In the genomic region with DNA sequence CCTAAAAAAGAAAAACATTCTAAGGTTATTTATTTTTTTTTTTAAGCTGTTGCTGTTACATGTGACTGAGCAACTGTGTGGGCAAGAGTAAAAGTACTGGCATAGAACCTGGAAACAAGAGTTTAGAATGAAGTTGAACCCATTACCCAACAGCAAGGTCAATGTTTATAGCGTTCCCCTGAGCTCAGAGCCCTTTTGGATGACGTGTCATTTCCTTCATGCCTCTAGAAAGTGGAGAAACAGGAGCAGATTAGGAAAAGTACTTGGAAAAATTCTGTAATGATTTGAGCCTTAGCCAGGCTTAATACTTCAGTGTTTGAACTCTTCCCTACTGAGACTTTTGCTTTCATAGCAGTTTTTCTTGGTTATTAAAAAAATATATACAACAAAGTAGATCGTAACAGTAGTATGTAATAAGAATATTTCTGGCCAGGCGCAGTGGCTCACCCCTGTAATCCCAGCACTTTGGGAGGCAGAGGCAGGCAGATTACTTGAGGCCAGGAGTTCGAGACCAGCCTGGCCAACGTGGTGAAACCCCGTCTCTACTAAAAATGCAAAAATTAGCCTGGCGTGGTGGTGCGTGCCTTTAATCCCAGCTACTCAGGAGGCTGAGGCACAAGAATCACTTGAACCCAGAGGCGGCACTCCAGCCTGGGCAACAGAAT, we compare ENCODE assay signal across 8 cellular contexts. TPM values are rescaled to one million over a fixed set of nuclear protein-coding genes. Genes with fewer than 3 reads are reported as not detected.
A peak's percentile ranks its signal among the peaks of the same experiment; 100 is the strongest.
DNase-seq lines count a peak whose midpoint lies in the region; FAIRE-seq and TF ChIP-seq lines count a peak whose summit lies in the region.
"Not testable (repeated sequence)": the region's sequence is repeated elsewhere in the genome, so short reads cannot be mapped to it uniquely, and the experiment has no call there.

No MANE protein-coding gene starts in this region.

- not testable (repeated sequence) for H3K4me3 Mint-ChIP-seq in endodermal cell

- whole genome bisulfite sequencing in adrenal gland, 4 donors, result 67 to 76% (median 70%) methylated on average over 10 of the region's 10 CpGs
- WGBS in endodermal cell (ENCODE audit: insufficient coverage in 1 of 2, insufficient read length in 1 of 2), 2 experiments, result 86 to 95% methylated on average over 8 to 10 of the region's 10 CpGs
- WGBS in lower leg skin, 2 donors, result 69 to 74% methylated on average over 10 of the region's 10 CpGs
- WGBS in transverse colon (ENCODE audit: low coverage in 1 of 2), 2 donors, result 74% methylated on average over 10 of the region's 10 CpGs

- not testable (repeated sequence) for H3K36me3 ChIP-seq in adrenal gland (replicated peaks in 1 of 2); endodermal cell (ENCODE audit: control insufficient read depth, insufficient read depth, low read length); rectal smooth muscle tissue (ENCODE audit: control insufficient read depth, insufficient read depth, low read length); transverse colon

- FAIRE-seq in HTR-8/SVneo (lab: Jason Lieb, UNC), result not testable (repeated sequence)

- peaks cover 18 to 23% of the 10 kb centered on the region in 2 donors for H3K4me1 ChIP-seq in adrenal gland (replicated peaks in 1 of 2)
- H3K4me1 ChIP-seq in endodermal cell (ENCODE audit: control insufficient read depth, insufficient read depth, low read length); rectal smooth muscle tissue (ENCODE audit: control insufficient read depth, insufficient read depth, low read length): not testable (repeated sequence)
- H3K4me1 ChIP-seq in transverse colon, result peaks cover 4 to 31% (median 8%) of the 10 kb centered on the region in 4 donors

- not testable (repeated sequence) for H3K9me3 Mint-ChIP-seq in endodermal cell

- H3K27ac ChIP-seq in adrenal gland (peak overlapping the region; percentile 30 to 86 (median 69)), rectal smooth muscle tissue (ENCODE audit: low read depth, low read length) (peak overlapping the region; percentile 51), transverse colon (peak overlapping the region; percentile 62 to 76 (median 70))
- not testable (repeated sequence) for H3K27ac ChIP-seq in endodermal cell (ENCODE audit: low read depth, low read length)

- H3K4me1 Mint-ChIP-seq in endodermal cell, result not testable (repeated sequence)

- H3K4me3 ChIP-seq in adrenal gland; endodermal cell (ENCODE audit: low read length); lower leg skin (ENCODE audit: low read depth, poor library complexity, severe bottlenecking); rectal smooth muscle tissue (ENCODE audit: low read length); transverse colon: not testable (repeated sequence)

- not testable (repeated sequence) for H3K9ac ChIP-seq in endodermal cell (ENCODE audit: extremely low read depth, low read length, poor library complexity, severe bottlenecking); rectal smooth muscle tissue (ENCODE audit: low read length)

- peak; percentile 80 for DNase-seq in AG20443 (ENCODE audit: low spot score)
- DNase-seq in HTR-8/SVneo (ENCODE audit: insufficient read length, low spot score), result peak; percentile 64
- peak in 6 of 7 donors; percentile 44 to 69 (median 56) for DNase-seq in adrenal gland
- not testable (repeated sequence) for DNase-seq in endodermal cell, transverse colon
- DNase-seq in glomerular endothelial cell (ENCODE audit: extremely low read depth, low read depth, low spot score), result peak; percentile 77
- DNase-seq in lower leg skin (ENCODE audit: low spot score in 2 of 2), result peak; percentile 35 to 78

- in situ Hi-C loops in transverse colon (cut with MboI; ENCODE audit: low pct_ligation_motif_present in 1 of 4, low pct_unique_long_range_greater_than_20kb in 1 of 4, low sequenced_read_pairs in 3 of 4), result not testable (repeated sequence)

- H3K27ac Mint-ChIP-seq in endodermal cell, result peak overlapping the region; percentile 37

- not testable (repeated sequence) for H3K27me3 ChIP-seq in adrenal gland; endodermal cell (ENCODE audit: control insufficient read depth, insufficient read depth, low read length, poor library complexity, severe bottlenecking); rectal smooth muscle tissue (ENCODE audit: control insufficient read depth, insufficient read depth, low read length); transverse colon

- H3K9me3 ChIP-seq in adrenal gland (replicated peaks in 1 of 3); transverse colon: not testable (repeated sequence)
- H3K9me3 ChIP-seq in endodermal cell (ENCODE audit: control insufficient read depth, low read length), result peaks cover 16% of the 10 kb centered on the region

- H3K27me3 Mint-ChIP-seq in endodermal cell (ENCODE audit: insufficient read depth), result not testable (repeated sequence)

- H3K36me3 Mint-ChIP-seq in endodermal cell (ENCODE audit: low read depth), result peaks cover 24% of the 10 kb centered on the region

- intact Hi-C loops in adrenal gland (cut with DNase I); lower leg skin (cut with DNase I; ENCODE audit: low total_unique reads); transverse colon (cut with DNase I; ENCODE audit: low total_unique reads): not testable (repeated sequence)

- not testable (repeated sequence) for TF ChIP-seq EP300 in transverse colon (IDR thresholded peaks at IDR 0.05; ENCODE audit: low read depth)

- not testable (repeated sequence) for TF ChIP-seq POLR2A in adrenal gland (IDR thresholded peaks at IDR 0.05); lower leg skin (IDR thresholded peaks at IDR 0.05); transverse colon (IDR thresholded peaks at IDR 0.05)

- not testable (repeated sequence) for TF ChIP-seq CTCF in adrenal gland (IDR thresholded peaks at IDR 0.05); endodermal cell (conservative IDR thresholded peaks at IDR 0.05); lower leg skin (IDR thresholded peaks at IDR 0.05); transverse colon (IDR thresholded peaks at IDR 0.05)

RNA-seq across cellular contexts. Expression of gene ZNRF1, which starts 27.5 kb away (rescaled TPM):
- total RNA-seq in adrenal gland (10 to 100 TPM; 22.8 to 29.2 (median 27.7) TPM), endodermal cell (10 to 100 TPM; 44.9 to 46.1 TPM), glomerular endothelial cell (39.3 and 50.2 TPM in 2 replicates), lower leg skin (10 to 100 TPM; 19.3 to 46.7 (median 32.9) TPM), transverse colon (10 to 100 TPM; 28.5 to 58.4 (median 40.4) TPM)
- 10 to 100 TPM in 2 of 3 donors, 1 to 10 TPM in 1; 9.9 to 20.7 (median 13.6) TPM for polyA plus RNA-seq in adrenal gland
- polyA plus RNA-seq in endodermal cell (2013, experiment 1 of 2), result 35.0 TPM
- polyA plus RNA-seq in endodermal cell (2013, experiment 2 of 2), result 35.1 TPM

RNA-seq across cellular contexts. Expression of gene WDR59, which starts 41.4 kb away (rescaled TPM):
- total RNA-seq in adrenal gland (100 to 1,000 TPM in 1 of 8 donors, 10 to 100 TPM in 7; 21.5 to 130 (median 72.2) TPM), endodermal cell (100 to 1,000 TPM; 105 to 110 TPM), glomerular endothelial cell (20.2 and 23.7 TPM in 2 replicates), lower leg skin (10 to 100 TPM; 26.0 to 59.4 (median 48.4) TPM), transverse colon (100 to 1,000 TPM in 1 of 4 donors, 10 to 100 TPM in 3; 29.1 to 112 (median 42.6) TPM)
- 10 to 100 TPM; 56.7 to 71.1 (median 57.0) TPM for polyA plus RNA-seq in adrenal gland
- polyA plus RNA-seq in endodermal cell (2013, experiment 1 of 2), result 61.5 TPM
- 53.0 TPM for polyA plus RNA-seq in endodermal cell (2013, experiment 2 of 2)
